In genomic region chr1:9404117-9404516, GRCh38 we compare ENCODE assay signal across 25 cellular contexts.
A peak's percentile ranks its signal among the peaks of the same experiment; 100 is the strongest.
DNase-seq lines count a peak whose midpoint lies in the region; ATAC-seq and TF ChIP-seq lines count a peak whose summit lies in the region.
"Had no signal": no experiment of that assay in that cellular context is flagged by ENCODE, and none has a peak within 500 bp of the region (broad histone marks: within the 10 kb centered on the region; RNA-seq: fewer than 3 reads in every experiment).

No MANE protein-coding gene starts in this region.

- no peak overlapping the region for H2BK5ac ChIP-seq in mesenchymal stem cell (ENCODE audit: low read depth, low read length, poor library complexity, severe bottlenecking)

- H3K4me3 Mint-ChIP-seq in activated naive CD4-positive, alpha-beta T cell treated with anti-CD3 and anti-CD28 coated beads, Interleukin-2, amount 50 U/mL, for 24 hours: no peak overlapping the region
- no peak overlapping the region for H3K4me3 Mint-ChIP-seq in activated naive CD4-positive, alpha-beta T cell treated with anti-CD3 and anti-CD28 coated beads, Interleukin-2, amount 10 ng/mL, durations not matched to agents 7 days and 5 days

- peak overlapping the region; percentile 16 to 35 for H2BK12ac ChIP-seq in mesenchymal stem cell (ENCODE audit: low read length in 2 of 2)

- no peak overlapping the region for H2BK120ac ChIP-seq in mesenchymal stem cell (ENCODE audit: low read depth, low read length)

- H4K20me1 ChIP-seq in Loucy (ENCODE audit: insufficient read depth, low read length, poor library complexity, severe bottlenecking): no peaks in the 10 kb centered on the region

- H3K4me3 ChIP-seq in Loucy (ENCODE audit: low read length, poor library complexity, severe bottlenecking): no peak overlapping the region
- no peak overlapping the region for H3K4me3 ChIP-seq in mesenchymal stem cell (ENCODE audit: insufficient read depth in 1 of 2, low read depth in 1 of 2, low read length in 2 of 2)
- H3K4me3 ChIP-seq in tibial artery: no peak overlapping the region
- H3K4me3 ChIP-seq: Peyer's patch had no signal

- H3K4me1 ChIP-seq in Loucy (ENCODE audit: insufficient read depth, low read length, poor library complexity, severe bottlenecking): peaks cover 80% of the 10 kb centered on the region
- peaks cover 30% of the 10 kb centered on the region for H3K4me1 ChIP-seq in mesenchymal stem cell (ENCODE audit: control insufficient read depth, insufficient read depth, low read depth, low read length)
- peaks cover 8 to 66% (median 39%) of the 10 kb centered on the region in 4 donors for H3K4me1 ChIP-seq in tibial artery

- no peak overlapping the region for H3K18ac ChIP-seq in mesenchymal stem cell (ENCODE audit: low read depth in 1 of 2, low read length in 2 of 2)

- WGBS in mesenchymal stem cell: 86% methylated on average over 10 of the region's 10 CpGs

- H3K9me2 ChIP-seq in Loucy (replicated peaks; ENCODE audit: low read depth, low read length): no peaks in the 10 kb centered on the region

- no peak overlapping the region for H3K4me2 ChIP-seq in Loucy (ENCODE audit: low read depth, low read length, poor library complexity, severe bottlenecking)
- H3K4me2 ChIP-seq in mesenchymal stem cell (ENCODE audit: low read length, poor library complexity, severe bottlenecking): no peak overlapping the region
- H3K4me2 ChIP-seq: KMS-11 had no signal

- H3K9me3 ChIP-seq in Loucy (ENCODE audit: insufficient read depth, low read depth, low read length): no peaks in the 10 kb centered on the region
- no peaks in the 10 kb centered on the region for H3K9me3 ChIP-seq in mesenchymal stem cell (ENCODE audit: control insufficient read depth, low read length)
- H3K9me3 ChIP-seq in tibial artery: no peaks in the 10 kb centered on the region
- H3K9me3 ChIP-seq: Peyer's patch had no signal

- no peak overlapping the region for H4K8ac ChIP-seq in mesenchymal stem cell (ENCODE audit: low read length)

- no peak overlapping the region for H3K4ac ChIP-seq in mesenchymal stem cell (ENCODE audit: low read depth in 1 of 2, low read length in 2 of 2)

- H2BK15ac ChIP-seq in mesenchymal stem cell (ENCODE audit: low read depth, poor library complexity, severe bottlenecking): no peak overlapping the region

- peaks cover 19% of the 10 kb centered on the region for H3K4me1 Mint-ChIP-seq in activated naive CD4-positive, alpha-beta T cell treated with anti-CD3 and anti-CD28 coated beads, Interleukin-2, amount 50 U/mL, for 24 hours
- peaks cover 15% of the 10 kb centered on the region for H3K4me1 Mint-ChIP-seq in activated naive CD4-positive, alpha-beta T cell treated with anti-CD3 and anti-CD28 coated beads, Interleukin-2, amount 10 ng/mL, durations not matched to agents 7 days and 5 days

- H2AFZ ChIP-seq in Loucy (ENCODE audit: low read length): no peak overlapping the region
- H2AFZ ChIP-seq in mesenchymal stem cell (ENCODE audit: low read depth, low read length): no peak overlapping the region

- DNase-seq in activated naive CD4-positive, alpha-beta T cell treated with anti-CD3 and anti-CD28 coated beads, Interleukin-2, amount 10 ng/mL, durations not matched to agents 7 days and 5 days: no peak
- DNase-seq in mesenchymal stem cell (no peak), tibial artery (no peak), middle frontal gyrus (ENCODE audit: extremely low spot score, low spot score) (no peak), cerebellar cortex (ENCODE audit: low spot score) (no peak)
- DNase-seq: AML-193; DMS53; EL; GF-D8; H7; NCI-H1694; NCI-H2081; NCI-H2171; NCI-H345; NCI-H524; NCI-H774; NK-92 treated with Interleukin-12 subunit alpha and Interleukin-12 subunit beta, amount 100 ng/mL, for 24 hours; Peyer's patch had no signal

- no peaks in the 10 kb centered on the region for H3K36me3 ChIP-seq in Loucy (ENCODE audit: insufficient read depth, low read length)
- no peaks in the 10 kb centered on the region for H3K36me3 ChIP-seq in mesenchymal stem cell (ENCODE audit: control insufficient read depth in 1 of 2, insufficient read depth in 2 of 2, low read depth in 1 of 2, low read length in 2 of 2)
- H3K36me3 ChIP-seq in tibial artery: no peaks in the 10 kb centered on the region
- H3K36me3 ChIP-seq: Peyer's patch had no signal

- peaks cover 26% of the 10 kb centered on the region for H3F3A ChIP-seq in Loucy (ENCODE audit: low read depth)

- peaks cover 7% of the 10 kb centered on the region; the same call in 1 of the 2 replicates for H3K79me2 ChIP-seq in Loucy (ENCODE audit: insufficient read depth, low read length)

- H3K14ac ChIP-seq in mesenchymal stem cell (ENCODE audit: low read length in 2 of 2): no peak overlapping the region

- H3K9ac ChIP-seq in Loucy (ENCODE audit: low read depth, low read length, poor library complexity, severe bottlenecking) (peak overlapping the region; percentile 70), mesenchymal stem cell (ENCODE audit: low read length) (no peak overlapping the region)
- H3K9ac ChIP-seq: KMS-11 had no signal

- no peaks in the 10 kb centered on the region for H3K9me3 Mint-ChIP-seq in activated naive CD4-positive, alpha-beta T cell treated with anti-CD3 and anti-CD28 coated beads, Interleukin-2, amount 50 U/mL, for 24 hours
- no peaks in the 10 kb centered on the region for H3K9me3 Mint-ChIP-seq in activated naive CD4-positive, alpha-beta T cell treated with anti-CD3 and anti-CD28 coated beads, Interleukin-2, amount 10 ng/mL, durations not matched to agents 7 days and 5 days

- H2AK5ac ChIP-seq in mesenchymal stem cell (ENCODE audit: low read length, severe bottlenecking): no peak overlapping the region

- no peak overlapping the region for H3K23ac ChIP-seq in mesenchymal stem cell (ENCODE audit: low read length in 2 of 2)

- H3K27ac Mint-ChIP-seq in activated naive CD4-positive, alpha-beta T cell treated with anti-CD3 and anti-CD28 coated beads, Interleukin-2, amount 50 U/mL, for 24 hours: peak overlapping the region; percentile 89
- no peak overlapping the region for H3K27ac Mint-ChIP-seq in activated naive CD4-positive, alpha-beta T cell treated with anti-CD3 and anti-CD28 coated beads, Interleukin-2, amount 10 ng/mL, durations not matched to agents 7 days and 5 days

- ATAC-seq in GM19328 (IDR thresholded peaks at IDR 0.05; ENCODE audit: unreplicated experiment): no peak

- H3K27ac ChIP-seq in mesenchymal stem cell (ENCODE audit: low read length, poor library complexity, severe bottlenecking) (no peak overlapping the region), tibial artery (peak overlapping the region; percentile 46 to 69)
- H3K27ac ChIP-seq: 22Rv1, C4-2B, HL-60, KMS-11, Peyer's patch had no signal

- no peaks in the 10 kb centered on the region for H3K79me1 ChIP-seq in mesenchymal stem cell (replicated peaks; ENCODE audit: low read length, poor library complexity, severe bottlenecking)

- no peaks in the 10 kb centered on the region for H3K36me3 Mint-ChIP-seq in activated naive CD4-positive, alpha-beta T cell treated with anti-CD3 and anti-CD28 coated beads, Interleukin-2, amount 50 U/mL, for 24 hours
- H3K36me3 Mint-ChIP-seq in activated naive CD4-positive, alpha-beta T cell treated with anti-CD3 and anti-CD28 coated beads, Interleukin-2, amount 10 ng/mL, durations not matched to agents 7 days and 5 days: no peaks in the 10 kb centered on the region

- H4K91ac ChIP-seq in mesenchymal stem cell (ENCODE audit: low read length): peak overlapping the region; percentile 63

- no peaks in the 10 kb centered on the region for H3K27me3 ChIP-seq in Loucy (ENCODE audit: insufficient read depth, low read length, poor library complexity, severe bottlenecking)
- peaks cover 0 to 3% of the 10 kb centered on the region in 2 experiments for H3K27me3 ChIP-seq in mesenchymal stem cell (ENCODE audit: control insufficient read depth in 1 of 2, insufficient read depth in 1 of 2, low read length in 2 of 2)
- no peaks in the 10 kb centered on the region for H3K27me3 ChIP-seq in tibial artery
- H3K27me3 ChIP-seq: Peyer's patch had no signal

- CTCF ChIA-PET in activated naive CD4-positive, alpha-beta T cell treated with anti-CD3 and anti-CD28 coated beads, Interleukin-2, amount 10 ng/mL, durations not matched to agents 7 days and 5 days (lab: Charles Lee): no interaction called here

- no peak for TF ChIP-seq CTCF in Loucy (conservative IDR thresholded peaks at IDR 0.05; ENCODE audit: low read length)
- TF ChIP-seq CTCF in tibial artery (IDR thresholded peaks at IDR 0.05): no peak

- no peaks in the 10 kb centered on the region for H3K27me3 Mint-ChIP-seq in activated naive CD4-positive, alpha-beta T cell treated with anti-CD3 and anti-CD28 coated beads, Interleukin-2, amount 50 U/mL, for 24 hours
- peaks cover 38% of the 10 kb centered on the region for H3K27me3 Mint-ChIP-seq in activated naive CD4-positive, alpha-beta T cell treated with anti-CD3 and anti-CD28 coated beads, Interleukin-2, amount 10 ng/mL, durations not matched to agents 7 days and 5 days

- intact Hi-C loops in tibial artery (cut with DNase I; ENCODE audit: low total_unique reads): no loop called here
